18 cellular contexts compared by ENCODE assay signal in the genomic region with DNA sequence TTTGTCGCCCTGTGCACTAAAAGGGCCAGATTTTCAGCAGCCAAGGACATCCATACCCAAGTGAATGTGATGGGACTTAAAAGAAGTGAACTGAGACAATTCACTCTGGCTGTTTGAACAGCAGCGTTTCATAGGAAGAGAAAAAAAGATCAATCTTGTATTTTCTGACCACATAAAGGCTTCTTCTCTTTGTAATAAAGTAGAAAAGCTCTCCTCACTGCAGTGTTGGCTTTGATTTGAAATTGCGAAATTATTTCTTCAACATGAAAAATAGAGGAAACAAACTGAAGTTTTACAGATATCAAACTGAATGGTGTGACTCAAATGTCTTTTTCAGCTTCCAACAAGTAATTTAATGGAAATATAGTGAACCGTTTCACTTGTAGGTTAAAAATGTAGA. TPM values are rescaled to one million over a fixed set of nuclear protein-coding genes. Genes with fewer than 3 reads are reported as not detected.
DNase-seq lines count a peak whose midpoint lies in the region; ATAC-seq and TF ChIP-seq lines count a peak whose summit lies in the region.
"Had no signal": no experiment of that assay in that cellular context is flagged by ENCODE, and none has a peak within 500 bp of the region (broad histone marks: within the 10 kb centered on the region; RNA-seq: fewer than 3 reads in every experiment).

No MANE protein-coding gene starts in this region.

- peaks cover 15% of the 10 kb centered on the region for H3K4me1 Mint-ChIP-seq in activated naive CD4-positive, alpha-beta T cell treated with anti-CD3 and anti-CD28 coated beads, Interleukin-2, amount 50 U/mL, for 24 hours
- no peaks in the 10 kb centered on the region for H3K4me1 Mint-ChIP-seq in neural progenitor cell

- H3K4me3 ChIP-seq in OCI-LY3 (ENCODE audit: low read length) (no peak overlapping the region), fibroblast of the aortic adventitia (ENCODE audit: low read depth, low read length) (no peak overlapping the region), neural progenitor cell (no peak overlapping the region), coronary artery (no peak overlapping the region)
- H3K4me3 ChIP-seq: A549, GM12878, Peyer's patch had no signal

- DNase-seq in activated naive CD4-positive, alpha-beta T cell (lab: John Stamatoyannopoulos, UW), result no peak
- DNase-seq in fibroblast of the aortic adventitia (ENCODE audit: low read depth) (peak; percentile 40), neural progenitor cell (ENCODE audit: low spot score) (no peak), coronary artery (ENCODE audit: low spot score) (no peak)
- DNase-seq: Calu3, H7, NCI-H1048, NCI-H1694 treated with DMSO at 0.1 percent for 48 hours, NCI-H345, NCI-H69, Peyer's patch, SHP77 had no signal

- no peaks in the 10 kb centered on the region for H3K27me3 Mint-ChIP-seq in activated naive CD4-positive, alpha-beta T cell treated with anti-CD3 and anti-CD28 coated beads, Interleukin-2, amount 50 U/mL, for 24 hours
- H3K27me3 Mint-ChIP-seq in neural progenitor cell (ENCODE audit: insufficient read depth, low read depth), result no peaks in the 10 kb centered on the region

- peaks cover 11% of the 10 kb centered on the region for H3K36me3 ChIP-seq in OCI-LY3 (replicated peaks; ENCODE audit: low read depth, low read length)
- no peaks in the 10 kb centered on the region for H3K36me3 ChIP-seq in neural progenitor cell

- no peaks in the 10 kb centered on the region for H4K20me1 ChIP-seq in OCI-LY3 (ENCODE audit: insufficient read depth, low read length)
- H4K20me1 ChIP-seq in neural progenitor cell (ENCODE audit: low read depth), result no peaks in the 10 kb centered on the region

- no peak overlapping the region for H3K4me3 Mint-ChIP-seq in activated naive CD4-positive, alpha-beta T cell treated with anti-CD3 and anti-CD28 coated beads, Interleukin-2, amount 50 U/mL, for 24 hours
- no peak overlapping the region for H3K4me3 Mint-ChIP-seq in neural progenitor cell

- H3K9me3 ChIP-seq in OCI-LY3 (ENCODE audit: insufficient read depth, low read length) (no peaks in the 10 kb centered on the region), neural progenitor cell (ENCODE audit: low read depth) (no peaks in the 10 kb centered on the region)
- H3K9me3 ChIP-seq: A549, Peyer's patch had no signal

- H3K4me1 ChIP-seq in OCI-LY3 (ENCODE audit: low read length) (peaks cover 17% of the 10 kb centered on the region), neural progenitor cell (no peaks in the 10 kb centered on the region)
- H3K4me1 ChIP-seq: A549, Peyer's patch had no signal

- H2AFZ ChIP-seq in OCI-LY3 (ENCODE audit: low read depth, low read length) (no peak overlapping the region), neural progenitor cell (replicated peaks) (no peak overlapping the region)

- H3K79me2 ChIP-seq in OCI-LY3 (ENCODE audit: low read length) (no peaks in the 10 kb centered on the region), neural progenitor cell (ENCODE audit: low read depth) (no peaks in the 10 kb centered on the region)

- peaks cover 5% of the 10 kb centered on the region for H3K36me3 Mint-ChIP-seq in activated naive CD4-positive, alpha-beta T cell treated with anti-CD3 and anti-CD28 coated beads, Interleukin-2, amount 50 U/mL, for 24 hours
- H3K36me3 Mint-ChIP-seq in neural progenitor cell, result peaks cover 14% of the 10 kb centered on the region

- H3K27me3 ChIP-seq in OCI-LY3 (ENCODE audit: low read depth, low read length) (no peaks in the 10 kb centered on the region), neural progenitor cell (no peaks in the 10 kb centered on the region)
- H3K27me3 ChIP-seq: Peyer's patch had no signal

- peak overlapping the region; percentile 8 for H3K27ac Mint-ChIP-seq in activated naive CD4-positive, alpha-beta T cell treated with anti-CD3 and anti-CD28 coated beads, Interleukin-2, amount 50 U/mL, for 24 hours
- no peak overlapping the region for H3K27ac Mint-ChIP-seq in neural progenitor cell

- TF ChIP-seq CTCF in OCI-LY3 (IDR thresholded peaks at IDR 0.05; ENCODE audit: low read depth, low read length), result no peak
- TF ChIP-seq CTCF in fibroblast of the aortic adventitia (IDR thresholded peaks at IDR 0.05; ENCODE audit: insufficient read depth, low read length), result no peak
- no peak for TF ChIP-seq CTCF in neural progenitor cell (IDR thresholded peaks at IDR 0.05)
- TF ChIP-seq CTCF in coronary artery (IDR thresholded peaks at IDR 0.05), result no peak

- H3K27ac ChIP-seq in OCI-LY3 (ENCODE audit: low read length) (no peak overlapping the region), neural progenitor cell (no peak overlapping the region), coronary artery (no peak overlapping the region)
- H3K27ac ChIP-seq: A549, C4-2B, Peyer's patch had no signal

- ATAC-seq in HG02970 (IDR thresholded peaks at IDR 0.05; ENCODE audit: low FRiP score, unreplicated experiment), result no peak
- ATAC-seq: A549, GM12878 had no signal

- H3K9me3 Mint-ChIP-seq in activated naive CD4-positive, alpha-beta T cell treated with anti-CD3 and anti-CD28 coated beads, Interleukin-2, amount 50 U/mL, for 24 hours, result no peaks in the 10 kb centered on the region
- H3K9me3 Mint-ChIP-seq in neural progenitor cell, result no peaks in the 10 kb centered on the region

- peaks cover 9% of the 10 kb centered on the region for H3F3A ChIP-seq in neural progenitor cell (ENCODE audit: low read depth)

- H3K4me2 ChIP-seq in OCI-LY3 (ENCODE audit: low read length), result peak overlapping the region; percentile 49; the same call in 1 of the 2 replicates
- H3K4me2 ChIP-seq in neural progenitor cell, result no peak overlapping the region
- H3K4me2 ChIP-seq: A549 had no signal

- H3K9ac ChIP-seq in OCI-LY3 (ENCODE audit: low read length), result no peak overlapping the region
- H3K9ac ChIP-seq in neural progenitor cell, result no peak overlapping the region

RNA-seq across cellular contexts. Expression of gene KCNMB4, which starts 11.3 kb away (rescaled TPM):
- 2.0 TPM in 2 replicates for total RNA-seq in fibroblast of the aortic adventitia (ENCODE audit: low replicate concordance)
- 5.7 and 8.5 TPM in 2 replicates for total RNA-seq in neural progenitor cell (ENCODE audit: low replicate concordance)
